ENCODE assay signal across 1 cellular context in the genomic region with DNA sequence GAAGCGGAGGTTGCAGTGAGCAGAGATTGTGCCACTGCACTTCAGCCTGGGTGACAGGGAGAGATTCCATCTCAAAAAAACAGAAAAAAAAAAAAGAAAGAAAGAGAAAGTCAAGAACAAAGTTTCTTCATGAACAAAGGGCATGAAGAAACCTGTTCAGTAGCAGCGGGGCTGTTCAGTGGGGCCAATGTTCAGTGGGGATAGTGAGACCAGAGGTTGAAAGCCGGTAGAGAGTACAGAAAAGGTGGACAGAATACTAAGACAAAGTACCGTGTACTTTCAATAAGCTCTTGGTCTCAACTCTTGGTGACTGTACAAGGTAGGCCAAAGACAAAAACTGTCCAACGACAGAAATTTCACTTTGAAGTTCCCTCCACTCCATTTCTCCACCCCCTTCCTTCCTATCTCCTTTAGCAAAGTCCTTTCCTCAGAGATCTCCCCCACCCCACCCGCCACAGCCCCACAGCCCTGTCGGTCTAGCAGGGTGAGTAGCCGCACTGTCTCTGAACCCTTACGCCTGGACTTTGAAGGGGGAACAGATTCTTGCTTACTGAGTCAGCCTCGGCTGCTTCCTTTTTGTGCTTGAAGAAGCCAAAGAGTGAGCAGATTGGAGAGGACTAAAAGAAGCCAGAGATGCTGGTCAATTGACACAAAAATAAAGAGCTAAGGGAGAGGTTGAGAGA.
TF ChIP-seq lines count a peak whose summit lies in the region.

No MANE protein-coding gene starts in this region.

TF ChIP-seq in WTC11, 78 proteins besides CTCF, POLR2A, EP300 and RAD21 (continued from another document):
- no peak for TF ChIP-seq ZNF121 (CRISPR knock-in tag; IDR thresholded peaks at IDR 0.05)
